ENCODE assay signal across 1 cellular context in the genomic region with DNA sequence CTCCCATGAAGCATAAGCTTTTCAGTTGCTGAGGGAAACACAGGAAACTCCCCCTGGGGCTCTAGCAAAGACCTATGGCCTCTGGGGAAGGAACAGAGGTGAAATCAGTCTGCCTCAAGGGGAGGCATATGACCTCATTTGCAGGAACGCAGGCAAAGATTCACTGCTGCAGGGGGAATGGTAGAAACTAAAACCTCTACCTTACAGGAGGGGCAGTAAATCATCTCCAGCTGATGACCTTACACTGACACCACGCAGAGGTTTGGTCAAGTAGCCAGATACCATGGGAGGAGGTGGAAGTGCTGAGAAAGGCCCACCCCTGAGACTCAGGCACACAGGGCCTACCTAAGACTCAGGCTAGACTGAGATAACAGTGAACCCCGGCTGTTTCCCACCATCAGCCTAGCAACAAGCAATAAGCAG.
TF ChIP-seq lines count a peak whose summit lies in the region.

No MANE protein-coding gene starts in this region.

TF ChIP-seq in GM12878, 131 proteins besides CTCF, POLR2A, EP300 and RAD21:
- TF ChIP-seq E2F4 (IDR thresholded peaks at IDR 0.05; ENCODE audit: low read depth, low read length) (no peak), ATF7 (IDR thresholded peaks at IDR 0.05; ENCODE audit: low read depth) (peak; percentile 42; the same call in 1 of the 2 replicates), ZNF274 (IDR thresholded peaks at IDR 0.05; ENCODE audit: insufficient read depth, insufficient read length) (no peak), MEF2B (IDR thresholded peaks at IDR 0.05; ENCODE audit: partially characterized antibody, poor library complexity, severe bottlenecking) (peak; percentile 24)
